In genomic region chr1:169091480-169091941, GRCh38 we compare ENCODE assay signal across 9 cellular contexts. TPM values are rescaled to one million over a fixed set of nuclear protein-coding genes. Genes with fewer than 3 reads are reported as not detected.
DNase-seq lines count a peak whose midpoint lies in the region; ATAC-seq, FAIRE-seq and TF ChIP-seq lines count a peak whose summit lies in the region.
"Had no signal": no experiment of that assay in that cellular context is flagged by ENCODE, and none has a peak within 500 bp of the region (broad histone marks: within the 10 kb centered on the region; RNA-seq: fewer than 3 reads in every experiment).

No MANE protein-coding gene starts in this region.

- peaks cover 8% of the 10 kb centered on the region for H3K36me3 Mint-ChIP-seq in Caco-2 (ENCODE audit: insufficient read depth, unreplicated experiment)

- H3K27me3 ChIP-seq in GM12878 (replicated peaks in 1 of 2; ENCODE audit: control insufficient read depth in 2 of 2, insufficient read depth in 2 of 2, low read length in 1 of 2) (no peaks in the 10 kb centered on the region), Caco-2 (replicated peaks; ENCODE audit: control insufficient read depth, insufficient read depth, low read length) (no peaks in the 10 kb centered on the region), vagina (no peaks in the 10 kb centered on the region), ovary (no peaks in the 10 kb centered on the region)

- H3K4me3 Mint-ChIP-seq in Caco-2 (ENCODE audit: unreplicated experiment), result no peak overlapping the region

- H3K9me3 ChIP-seq in GM12878 (replicated peaks; ENCODE audit: control insufficient read depth, insufficient read depth, low read length) (no peaks in the 10 kb centered on the region; the same call in 2 of the 3 replicates), Caco-2 (no peaks in the 10 kb centered on the region), vagina (no peaks in the 10 kb centered on the region), ovary (no peaks in the 10 kb centered on the region)

- POLR2A ChIA-PET in GM12878 (lab: Charles Lee) (interaction anchor here (1.0 to 2.0 kb wide), 5 partner anchors 9 to 49 kb away, joined by 3 to 8 read pairs (median 6); no protein-coding TSS in a partner anchor), Caco-2 (lab: Charles Lee) (no interaction called here)

- FAIRE-seq in GM12878 (lab: Jason Lieb, UNC), result no peak
- FAIRE-seq: islet of Langerhans had no signal

- SMC1A ChIA-PET in GM12878 (lab: Charles Lee; ENCODE audit: uncharacterized antibody, unreplicated experiment), result interaction anchor here (0.9 to 17.5 kb wide), 16 partner anchors 10 to 488 kb away, joined by 3 to 188 read pairs (median 4); partner anchors contain the start of gene ATP1B1

- in situ Hi-C loops in GM12878 (cut with MboI), result no loop called here

- peak overlapping the region; percentile 50 for H3K27ac ChIP-seq in GM12878 (ENCODE audit: control insufficient read depth, insufficient read depth)
- H3K27ac ChIP-seq in vagina, result no peak overlapping the region
- H3K27ac ChIP-seq in ovary, result no peak overlapping the region

- no peak overlapping the region for H3K9ac ChIP-seq in GM12878 (ENCODE audit: control insufficient read depth, insufficient read depth, low read length)

- H3K4me1 Mint-ChIP-seq in Caco-2 (ENCODE audit: low read depth, unreplicated experiment), result peaks cover 31% of the 10 kb centered on the region

- intact Hi-C loops in GM12878 (cut with micrococcal nuclease; ENCODE audit: unreplicated experiment) (loop anchor here (5.0 kb wide), 1 partner anchor 64 kb away; no protein-coding TSS in a partner anchor), Caco-2 (cut with micrococcal nuclease; ENCODE audit: unreplicated experiment) (no loop called here), vagina (cut with DNase I) (no loop called here), ovary (cut with DNase I) (no loop called here)

- peak overlapping the region; percentile 69 for H3K4me2 ChIP-seq in GM12878 (ENCODE audit: control insufficient read depth, insufficient read depth)

- no peaks in the 10 kb centered on the region for H3K9me3 Mint-ChIP-seq in Caco-2 (ENCODE audit: unreplicated experiment)

- peak overlapping the region; percentile 69 for H2AFZ ChIP-seq in GM12878 (ENCODE audit: control insufficient read depth, low read depth, low read length)

- no peaks in the 10 kb centered on the region for H3K27me3 Mint-ChIP-seq in Caco-2 (ENCODE audit: insufficient read depth, unreplicated experiment)

- no peak for TF ChIP-seq CTCF in GM12878 (IDR thresholded peaks at IDR 0.05 in 2 of 3, conservative IDR thresholded peaks at IDR 0.05 in 1 of 3; ENCODE audit: control insufficient read depth in 2 of 3, extremely low read depth in 1 of 3, insufficient read depth in 1 of 3, low read depth in 3 of 3, low read length in 3 of 3)
- TF ChIP-seq CTCF in Caco-2 (IDR thresholded peaks at IDR 0.05; ENCODE audit: insufficient read depth in 1 of 2, low read depth in 1 of 2, low read length in 1 of 2, severe bottlenecking in 1 of 2, unreplicated experiment in 1 of 2), result no peak
- TF ChIP-seq CTCF in vagina (IDR thresholded peaks at IDR 0.05), result no peak
- no peak for TF ChIP-seq CTCF in ovary (IDR thresholded peaks at IDR 0.05)

- CTCF ChIA-PET in GM12878 (lab: Yijun Ruan, JAX), result interaction anchor here (1.2 to 3.4 kb wide), 8 partner anchors 9 to 488 kb away, joined by 3 to 19 read pairs (median 4); partner anchors contain the start of gene ATP1B1
- CTCF ChIA-PET in Caco-2 (lab: Charles Lee), result no interaction called here

- TF ChIP-seq EP300 in GM12878 (IDR thresholded peaks at IDR 0.05; ENCODE audit: borderline replicate concordance in 1 of 2, control insufficient read depth in 1 of 2, low read depth in 2 of 2, low read length in 2 of 2) (no peak), ovary (IDR thresholded peaks at IDR 0.05) (no peak)

- no peak for TF ChIP-seq RAD21 in GM12878 (IDR thresholded peaks at IDR 0.05; ENCODE audit: insufficient read depth, low read depth, low read length)

- H4K20me1 ChIP-seq in GM12878 (ENCODE audit: control insufficient read depth, insufficient read depth), result no peaks in the 10 kb centered on the region

- H3K27ac Mint-ChIP-seq in Caco-2 (ENCODE audit: unreplicated experiment), result no peak overlapping the region

- no TSS peak for BruUV-seq in GM12878 (replicated peaks; lab: Mats Ljungman, UMichigan)
- BruUV-seq in Caco-2 (replicated peaks; lab: Mats Ljungman, UMichigan), result no TSS peak

- peaks cover 20% of the 10 kb centered on the region for H3K4me1 ChIP-seq in GM12878 (ENCODE audit: control insufficient read depth, insufficient read depth, low read length)
- H3K4me1 ChIP-seq in Caco-2, result peaks cover 23% of the 10 kb centered on the region
- no peaks in the 10 kb centered on the region for H3K4me1 ChIP-seq in vagina
- peaks cover 6% of the 10 kb centered on the region for H3K4me1 ChIP-seq in ovary (ENCODE audit: insufficient read depth)

- WGBS in GM12878 (ENCODE audit: insufficient coverage, insufficient replicate concordance, low lambda C conversion rate, missing lambda C conversion rate), result 1% methylated on average over 4 of the region's 4 CpGs
- 91 to 94% (median 93%) methylated on average over 4 of the region's 4 CpGs for WGBS in ovary, 3 donors

- ATAC-seq in GM19452 (IDR thresholded peaks at IDR 0.05; ENCODE audit: unreplicated experiment) (peak; percentile 75), HG03066 (IDR thresholded peaks at IDR 0.05; ENCODE audit: low read depth, unreplicated experiment) (peak; percentile 79), GM12878 (peak; percentile 91)

- H3K36me3 ChIP-seq in GM12878 (ENCODE audit: control insufficient read depth in 2 of 2, insufficient read depth in 2 of 2, low read length in 1 of 2) (no peaks in the 10 kb centered on the region), Caco-2 (ENCODE audit: control insufficient read depth, insufficient read depth, low read length) (no peaks in the 10 kb centered on the region), vagina (no peaks in the 10 kb centered on the region), ovary (no peaks in the 10 kb centered on the region)

- peak; percentile 40 for DNase-seq in AG08395 (ENCODE audit: low spot score)
- no peak for DNase-seq in GM12878 (ENCODE audit: low read depth, low spot score)
- no peak for DNase-seq in Caco-2
- no peak for DNase-seq in stimulated activated CD8-positive, alpha-beta memory T cell treated with anti-CD3 and anti-CD28 coated beads, Interleukin-4, amount 100 ng/mL, for 48 hours
- DNase-seq in vagina (ENCODE audit: extremely low spot score in 2 of 2), result no peak
- no peak for DNase-seq in ovary

- H3K4me3 ChIP-seq in GM12878 (no peak overlapping the region), Caco-2 (ENCODE audit: low read depth, low read length) (no peak overlapping the region), vagina (no peak overlapping the region), ovary (no peak overlapping the region)

- no peaks in the 10 kb centered on the region for H3K79me2 ChIP-seq in GM12878 (ENCODE audit: control insufficient read depth, insufficient read depth, low read length)

- TF ChIP-seq POLR2A in GM12878 (IDR thresholded peaks at IDR 0.05; ENCODE audit: low read depth, low read length) (no peak), vagina (IDR thresholded peaks at IDR 0.05) (no peak), ovary (IDR thresholded peaks at IDR 0.05) (no peak)

- RAD21 ChIA-PET in GM12878 (lab: Charles Lee; ENCODE audit: unreplicated experiment), result interaction anchor here (0.8 to 9.8 kb wide), 9 partner anchors 13 to 82 kb away, joined by 3 to 109 read pairs (median 4); no protein-coding TSS in a partner anchor

TF ChIP-seq in GM12878, 131 proteins besides CTCF, POLR2A, EP300 and RAD21 (continues in another document):
- TF ChIP-seq KAT2A (conservative IDR thresholded peaks at IDR 0.05; ENCODE audit: control insufficient read depth, low read depth, low read length), result no peak
- no peak for TF ChIP-seq CHD4 (IDR thresholded peaks at IDR 0.05)

RNA-seq across cellular contexts. Expression of gene ATP1B1, which starts 15.0 kb away (rescaled TPM):
- total RNA-seq in GM12878 (2013; cell fraction: nucleolus; rRNA removed), result 4.3 and 4.8 TPM in 2 replicates
- total RNA-seq in GM12878 (2014; rRNA removed) (0.76 and 0.96 TPM in 2 replicates), GM12878 (2014; rRNA removed; fragmentation: Illumina TruSeq; extraction: Trizol) (1.2 and 1.4 TPM in 2 replicates), GM12878 (2021) (2.7 and 3.2 TPM in 2 replicates), Caco-2 (2022) (320 and 326 TPM in 2 replicates), vagina (27.5 TPM), ovary (100 to 1,000 TPM in 3 of 7 donors, 10 to 100 TPM in 4; 40.2 to 130 (median 93.8) TPM)
- 3.1 TPM for polyA plus RNA-seq in GM12878 (2011; ENCODE audit: low read depth)
- polyA plus RNA-seq in GM12878 (2011; rRNA removed) (14.0 and 19.7 TPM in 2 replicates), GM12878 (2014; fragmentation: Illumina TruSeq; extraction: Trizol) (1.6 and 2.6 TPM in 2 replicates), GM12878 (2014; fragmentation: Nextera tagmentation; extraction: Ambion mirVana) (under 1 TPM; 0.84 to 0.90 TPM), GM12878 (2014; rRNA removed) (1.1 and 1.3 TPM in 2 replicates), GM12878 (2016; fragmentation: Nextera tagmentation; extraction: Ambion mirVana) (1 to 10 TPM; 2.0 to 2.1 TPM), ovary (10 to 100 TPM; 35.8 to 56.3 TPM)
- polyA plus RNA-seq in GM12878 (2011; cell fraction: cytosol; rRNA removed), result 6.6 and 7.5 TPM in 2 replicates
- 6.6 and 7.0 TPM in 2 replicates for polyA plus RNA-seq in GM12878 (2011; cell fraction: nucleus; rRNA removed)
- polyA plus RNA-seq in GM12878 (2012), result 4.0 and 8.0 TPM in 2 replicates
- polyA minus RNA-seq in GM12878 (2011; rRNA and poly(A)+ RNA removed), result 9.7 and 11.3 TPM in 2 replicates
- polyA minus RNA-seq in GM12878 (2011; cell fraction: cytosol; rRNA and poly(A)+ RNA removed), result 7.1 and 8.2 TPM in 2 replicates
- 5.3 and 8.1 TPM in 2 replicates for polyA minus RNA-seq in GM12878 (2011; cell fraction: nucleus; rRNA and poly(A)+ RNA removed)
